ENCODE assay signal across 10 cellular contexts in the genomic region with DNA sequence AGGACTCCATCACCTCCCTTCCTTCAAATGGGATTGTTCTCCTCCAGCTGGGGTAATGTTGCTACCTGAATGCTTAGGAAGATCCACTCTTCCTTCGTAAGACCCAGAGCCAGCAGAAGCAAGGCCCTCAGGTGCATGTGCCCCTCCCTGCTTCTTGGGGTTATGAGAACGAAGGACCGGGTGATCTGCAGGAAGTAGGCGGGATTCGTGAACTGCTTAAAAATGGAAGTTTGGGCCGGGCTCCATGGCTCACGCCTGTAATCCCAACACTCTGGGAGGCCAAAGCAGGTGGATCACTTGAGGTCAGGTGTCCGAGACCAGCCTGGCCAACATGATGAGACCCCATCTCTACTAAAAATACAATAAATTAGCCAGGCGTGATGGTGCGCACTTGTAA. TPM values are rescaled to one million over a fixed set of nuclear protein-coding genes. Genes with fewer than 3 reads are reported as not detected.
A peak's percentile ranks its signal among the peaks of the same experiment; 100 is the strongest.
DNase-seq lines count a peak whose midpoint lies in the region; ATAC-seq, FAIRE-seq and TF ChIP-seq lines count a peak whose summit lies in the region.
"Had no signal": no experiment of that assay in that cellular context is flagged by ENCODE, and none has a peak within 500 bp of the region (broad histone marks: within the 10 kb centered on the region; RNA-seq: fewer than 3 reads in every experiment).

No MANE protein-coding gene starts in this region.

- no peak for TF ChIP-seq EP300 in SK-N-SH (IDR thresholded peaks at IDR 0.05; ENCODE audit: borderline replicate concordance in 1 of 2, low read depth in 1 of 2, low read length in 1 of 2)

- TF ChIP-seq RAD21 in SK-N-SH (IDR thresholded peaks at IDR 0.05; ENCODE audit: low read length): no peak

- no peaks in the 10 kb centered on the region for H3K9me3 Mint-ChIP-seq in activated CD8-positive, alpha-beta T cell treated with anti-CD3 and anti-CD28 coated beads for 36 hours
- H3K9me3 Mint-ChIP-seq in stimulated activated effector memory CD8-positive, alpha-beta T cell treated with anti-CD3 and anti-CD28 coated beads, Interleukin-12 subunit alpha, Interleukin-12 subunit beta, amount 100 ng/mL, for 72 hours: no peaks in the 10 kb centered on the region

- peaks cover 15% of the 10 kb centered on the region for H3F3A ChIP-seq in SK-N-SH (replicated peaks; ENCODE audit: insufficient read depth)

- H3K9me2 ChIP-seq in SK-N-SH: no peaks in the 10 kb centered on the region

- H3K4me1 ChIP-seq in SK-N-SH (ENCODE audit: control insufficient read depth in 1 of 2, insufficient read depth in 2 of 2, low read depth in 1 of 2, low read length in 1 of 2) (peaks cover 12 to 19% of the 10 kb centered on the region in 2 experiments; a peak in 3 of 4 replicates), kidney (ENCODE audit: control insufficient read depth in 1 of 2, insufficient read depth in 1 of 2, low read depth in 1 of 2, low read length in 2 of 2) (peaks cover 4 to 32% of the 10 kb centered on the region in 2 donors)

- peak overlapping the region; percentile 2 to 84 for H3K27ac ChIP-seq in SK-N-SH (ENCODE audit: low read depth in 2 of 2, low read length in 1 of 2)
- H3K27ac ChIP-seq in kidney (ENCODE audit: low read depth in 2 of 2, low read length in 2 of 2): peak overlapping the region; percentile 47 to 73
- H3K27ac ChIP-seq: 22Rv1 had no signal

- no peak for ATAC-seq in SK-N-SH treated with all-trans-retinoic acid at 6 μM for 48 hours
- ATAC-seq in activated CD8-positive, alpha-beta T cell treated with anti-CD3 and anti-CD28 coated beads for 36 hours: no peak
- ATAC-seq in stimulated activated effector memory CD8-positive, alpha-beta T cell treated with anti-CD3 and anti-CD28 coated beads, Interleukin-12 subunit alpha, Interleukin-12 subunit beta, amount 100 ng/mL, for 72 hours: no peak
- no peak for ATAC-seq in GM19395 (IDR thresholded peaks at IDR 0.05; ENCODE audit: unreplicated experiment)

- FAIRE-seq in kidney (lab: Jason Lieb, UNC): no peak
- FAIRE-seq: GM19239 had no signal

- CTCF ChIA-PET in SK-N-SH (lab: Yijun Ruan, JAX): interaction anchor here (1.0 to 16.1 kb wide), 6 partner anchors 7 to 229 kb away, joined by 5 to 257 read pairs (median 8); partner anchors contain the start of gene TWF2
- CTCF ChIA-PET in activated CD8-positive, alpha-beta T cell treated with anti-CD3 and anti-CD28 coated beads for 36 hours (lab: Charles Lee): interaction anchor here (0.7 to 11.9 kb wide), 8 partner anchors 8 to 163 kb away, joined by 3 to 223 read pairs (median 38); partner anchors contain the start of genes TLR9, TWF2 and WDR82

- peak overlapping the region; percentile 70 for H3K4me3 Mint-ChIP-seq in activated CD8-positive, alpha-beta T cell treated with anti-CD3 and anti-CD28 coated beads for 36 hours
- H3K4me3 Mint-ChIP-seq in stimulated activated effector memory CD8-positive, alpha-beta T cell treated with anti-CD3 and anti-CD28 coated beads, Interleukin-12 subunit alpha, Interleukin-12 subunit beta, amount 100 ng/mL, for 72 hours: peak overlapping the region; percentile 72

- peaks cover 27% of the 10 kb centered on the region for H3K36me3 Mint-ChIP-seq in activated CD8-positive, alpha-beta T cell treated with anti-CD3 and anti-CD28 coated beads for 36 hours (ENCODE audit: low read depth)
- H3K36me3 Mint-ChIP-seq in stimulated activated effector memory CD8-positive, alpha-beta T cell treated with anti-CD3 and anti-CD28 coated beads, Interleukin-12 subunit alpha, Interleukin-12 subunit beta, amount 100 ng/mL, for 72 hours: peaks cover 42% of the 10 kb centered on the region

- H3K27me3 Mint-ChIP-seq in activated CD8-positive, alpha-beta T cell treated with anti-CD3 and anti-CD28 coated beads for 36 hours: no peaks in the 10 kb centered on the region

- H3K4me1 Mint-ChIP-seq in activated CD8-positive, alpha-beta T cell treated with anti-CD3 and anti-CD28 coated beads for 36 hours (ENCODE audit: low read depth): peaks cover 54% of the 10 kb centered on the region
- peaks cover 70% of the 10 kb centered on the region for H3K4me1 Mint-ChIP-seq in stimulated activated effector memory CD8-positive, alpha-beta T cell treated with anti-CD3 and anti-CD28 coated beads, Interleukin-12 subunit alpha, Interleukin-12 subunit beta, amount 100 ng/mL, for 72 hours

- H3K9ac ChIP-seq in SK-N-SH (peak overlapping the region; percentile 45; the same call in 1 of the 2 replicates), kidney (ENCODE audit: low read length in 2 of 2) (no peak overlapping the region)

- no peaks in the 10 kb centered on the region for H3K9me3 ChIP-seq in SK-N-SH
- H3K9me3 ChIP-seq in kidney (ENCODE audit: control insufficient read depth in 1 of 2, low read length in 2 of 2): no peaks in the 10 kb centered on the region

- peaks cover 21 to 29% of the 10 kb centered on the region in 2 experiments for H3K36me3 ChIP-seq in SK-N-SH (replicated peaks in 1 of 2; ENCODE audit: control insufficient read depth in 1 of 2, insufficient read depth in 2 of 2, low read length in 1 of 2)
- H3K36me3 ChIP-seq in kidney (ENCODE audit: control insufficient read depth in 1 of 2, insufficient read depth in 2 of 2, low read length in 2 of 2): peaks cover 25 to 31% of the 10 kb centered on the region in 2 donors

- H2AFZ ChIP-seq in SK-N-SH (ENCODE audit: low read depth): no peak overlapping the region; the same call in 1 of the 2 replicates

- H3K27ac Mint-ChIP-seq in activated CD8-positive, alpha-beta T cell treated with anti-CD3 and anti-CD28 coated beads for 36 hours: peak overlapping the region; percentile 77
- H3K27ac Mint-ChIP-seq in stimulated activated effector memory CD8-positive, alpha-beta T cell treated with anti-CD3 and anti-CD28 coated beads, Interleukin-12 subunit alpha, Interleukin-12 subunit beta, amount 100 ng/mL, for 72 hours: peak overlapping the region; percentile 93

- POLR2A ChIA-PET in SK-N-SH (lab: Yijun Ruan, JAX): interaction anchor here (0.7 to 1.1 kb wide), 2 partner anchors 81 to 187 kb away, joined by 3 read pairs; no protein-coding TSS in a partner anchor
- POLR2A ChIA-PET in activated CD8-positive, alpha-beta T cell treated with anti-CD3 and anti-CD28 coated beads for 36 hours (lab: Charles Lee): interaction anchor here (0.6 to 2.8 kb wide), 6 partner anchors 13 to 61 kb away, joined by 3 to 12 read pairs (median 4); partner anchors contain the start of genes PPM1M and WDR82

- peak overlapping the region in 1 of 2 experiments; percentile 12; a peak in 1 of 4 replicates for H3K4me3 ChIP-seq in SK-N-SH (ENCODE audit: low read depth in 2 of 2, low read length in 1 of 2)
- no peak overlapping the region for H3K4me3 ChIP-seq in kidney (ENCODE audit: low read length in 2 of 2)

- H3K79me2 ChIP-seq in SK-N-SH (ENCODE audit: insufficient read depth): no peaks in the 10 kb centered on the region

- TF ChIP-seq CTCF in SK-N-SH (IDR thresholded peaks at IDR 0.05): no peak
- no peak for TF ChIP-seq CTCF in activated CD8-positive, alpha-beta T cell treated with anti-CD3 and anti-CD28 coated beads for 36 hours (IDR thresholded peaks at IDR 0.05)
- no peak for TF ChIP-seq CTCF in kidney (IDR thresholded peaks at IDR 0.05; ENCODE audit: borderline replicate concordance, extremely low read depth, insufficient read depth)

- peak overlapping the region; percentile 61 for H3K4me2 ChIP-seq in SK-N-SH

- no peaks in the 10 kb centered on the region for H3K27me3 ChIP-seq in SK-N-SH (ENCODE audit: insufficient read depth)

- no peak for DNase-seq in SK-N-SH
- no peak for DNase-seq in activated CD8-positive, alpha-beta T cell treated with anti-CD3 and anti-CD28 coated beads for 36 hours
- DNase-seq in kidney: no peak
- DNase-seq in stimulated activated effector memory CD8-positive, alpha-beta T cell treated with anti-CD3 and anti-CD28 coated beads, Interleukin-12 subunit alpha, Interleukin-12 subunit beta, amount 100 ng/mL, for 72 hours (ENCODE audit: low spot score in 2 of 2): no peak
- no peak for DNase-seq in germinal center (ENCODE audit: low spot score)
- DNase-seq in SKM-1 treated with dmso at 0.1 percent for 144 hours (lab: John Stamatoyannopoulos, UW; ENCODE audit: unreplicated experiment): no peak

- WGBS in SK-N-SH (ENCODE audit: low lambda C conversion rate): 81% methylated on average over 9 of the region's 10 CpGs

- no peaks in the 10 kb centered on the region for H4K20me1 ChIP-seq in SK-N-SH (ENCODE audit: insufficient read depth)

- intact Hi-C loops in activated CD8-positive, alpha-beta T cell treated with anti-CD3 and anti-CD28 coated beads for 36 hours (cut with micrococcal nuclease): no loop called here
- intact Hi-C loops in kidney (cut with DNase I): no loop called here

TF ChIP-seq in SK-N-SH, 30 proteins besides CTCF, POLR2A, EP300 and RAD21 (continues in another document):
- TF ChIP-seq GABPA (IDR thresholded peaks at IDR 0.05; ENCODE audit: low read depth) (peak; percentile 1; the same call in 1 of the 2 replicates), RCOR1 (IDR thresholded peaks at IDR 0.05; ENCODE audit: low read length) (no peak)

TF ChIP-seq in SK-N-SH treated with all-trans-retinoic acid at 6 μM for 48 hours, 23 proteins besides CTCF, POLR2A, EP300 and RAD21 (continues in another document):
- TF ChIP-seq ZFP30 (CRISPR knock-in tag; IDR thresholded peaks at IDR 0.05) (no peak), CSDC2 (CRISPR knock-in tag; IDR thresholded peaks at IDR 0.05) (no peak)

RNA-seq across cellular contexts. Expression of gene TLR9, which starts 8.0 kb away (rescaled TPM):
- polyA plus RNA-seq in SK-N-SH (2012; rRNA removed) (0.12 TPM in 1 of 2 replicates, not detected in the other), kidney (ENCODE audit: insufficient read depth, low read depth, low replicate concordance) (not detected)
- polyA plus RNA-seq in SK-N-SH (2012; cell fraction: cytosol; rRNA removed): not detected in 2 replicates
- 0.31 and 0.38 TPM in 2 replicates for polyA plus RNA-seq in SK-N-SH (2012; cell fraction: nucleus; rRNA removed)
- total RNA-seq in activated CD8-positive, alpha-beta T cell treated with anti-CD3 and anti-CD28 coated beads for 36 hours: 1 to 10 TPM; 2.0 TPM
- total RNA-seq in kidney: 0.94 TPM

RNA-seq across cellular contexts. Expression of gene ALAS1, which starts 19.4 kb away (rescaled TPM):
- polyA plus RNA-seq in SK-N-SH (2012; rRNA removed) (42.4 and 47.9 TPM in 2 replicates), kidney (ENCODE audit: insufficient read depth, low read depth, low replicate concordance) (77.2 TPM)
- polyA plus RNA-seq in SK-N-SH (2012; cell fraction: cytosol; rRNA removed): 25.8 and 35.6 TPM in 2 replicates
- polyA plus RNA-seq in SK-N-SH (2012; cell fraction: nucleus; rRNA removed): 43.9 and 67.3 TPM in 2 replicates
- total RNA-seq in activated CD8-positive, alpha-beta T cell treated with anti-CD3 and anti-CD28 coated beads for 36 hours: 10 to 100 TPM; 54.3 to 54.6 TPM
- 42.8 TPM for total RNA-seq in kidney

RNA-seq across cellular contexts. Expression of gene TWF2, which starts 21.6 kb away (rescaled TPM):
- 157 and 188 TPM in 2 replicates for polyA plus RNA-seq in SK-N-SH (2012; rRNA removed)
- 81.6 and 132 TPM in 2 replicates for polyA plus RNA-seq in SK-N-SH (2012; cell fraction: cytosol; rRNA removed)
- polyA plus RNA-seq in SK-N-SH (2012; cell fraction: nucleus; rRNA removed): 125 and 150 TPM in 2 replicates
- total RNA-seq in activated CD8-positive, alpha-beta T cell treated with anti-CD3 and anti-CD28 coated beads for 36 hours: 100 to 1,000 TPM; 137 TPM
- 59.9 TPM for total RNA-seq in kidney
- 44.0 TPM for polyA plus RNA-seq in kidney (ENCODE audit: insufficient read depth, low read depth, low replicate concordance)

RNA-seq across cellular contexts. Expression of gene PPM1M, which starts 28.2 kb away (rescaled TPM):
- polyA plus RNA-seq in SK-N-SH (2012; rRNA removed) (19.2 and 23.9 TPM in 2 replicates), kidney (ENCODE audit: insufficient read depth, low read depth, low replicate concordance) (23.2 TPM)
- polyA plus RNA-seq in SK-N-SH (2012; cell fraction: cytosol; rRNA removed): 11.7 and 15.6 TPM in 2 replicates
- 56.2 and 60.9 TPM in 2 replicates for polyA plus RNA-seq in SK-N-SH (2012; cell fraction: nucleus; rRNA removed)
- total RNA-seq in activated CD8-positive, alpha-beta T cell treated with anti-CD3 and anti-CD28 coated beads for 36 hours: 100 to 1,000 TPM in 1 of 2 experiments, 10 to 100 TPM in 1; 94.3 to 100 TPM
- 32.5 TPM for total RNA-seq in kidney
